In the genomic region with DNA sequence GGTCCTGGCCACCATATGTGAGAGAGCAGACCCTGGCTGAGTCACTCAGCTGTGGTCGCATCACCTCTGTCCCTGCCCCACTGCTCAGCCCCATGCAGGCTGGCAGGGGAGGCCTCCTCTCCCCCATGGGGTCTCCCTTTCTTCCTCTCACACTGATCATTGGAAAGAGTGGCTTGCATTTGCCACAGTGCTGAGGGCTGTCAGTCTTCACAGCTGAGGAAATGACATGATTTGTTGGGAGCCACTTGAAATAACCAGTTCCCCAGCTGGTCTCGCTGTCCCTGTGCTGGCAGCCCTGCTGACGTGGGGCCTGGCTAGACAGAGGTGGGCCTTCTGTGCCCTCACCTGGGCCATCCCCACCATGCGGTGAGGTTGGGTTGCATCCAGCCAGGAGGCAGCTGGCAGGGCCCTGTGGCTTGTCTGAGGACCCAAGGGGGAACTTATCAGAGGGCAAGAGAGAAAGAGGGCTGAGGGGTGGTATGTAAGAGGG, we compare ENCODE assay signal across 15 cellular contexts. TPM values are rescaled to one million over a fixed set of nuclear protein-coding genes. Genes with fewer than 3 reads are reported as not detected.
DNase-seq lines count a peak whose midpoint lies in the region; ATAC-seq and TF ChIP-seq lines count a peak whose summit lies in the region.
"Had no signal": no experiment of that assay in that cellular context is flagged by ENCODE, and none has a peak within 500 bp of the region (broad histone marks: within the 10 kb centered on the region; RNA-seq: fewer than 3 reads in every experiment).

No MANE protein-coding gene starts in this region.

- H4K20me1 ChIP-seq in neural progenitor cell (ENCODE audit: low read depth) = no peaks in the 10 kb centered on the region

- no peaks in the 10 kb centered on the region for H3K36me3 ChIP-seq in body of pancreas (replicated peaks in 1 of 2; ENCODE audit: insufficient read depth in 1 of 2, low read depth in 2 of 2)
- no peaks in the 10 kb centered on the region for H3K36me3 ChIP-seq in neural progenitor cell
- no peaks in the 10 kb centered on the region for H3K36me3 ChIP-seq in urinary bladder (ENCODE audit: insufficient read depth)
- H3K36me3 ChIP-seq: Peyer's patch had no signal

- no peak overlapping the region for H2AFZ ChIP-seq in neural progenitor cell (replicated peaks)

- H3K9me3 ChIP-seq in body of pancreas = no peaks in the 10 kb centered on the region
- no peaks in the 10 kb centered on the region for H3K9me3 ChIP-seq in neural progenitor cell (ENCODE audit: low read depth)
- H3K9me3 ChIP-seq: Peyer's patch had no signal

- 77 to 88% methylated on average over 4 of the region's 4 CpGs for WGBS in body of pancreas, 2 donors
- WGBS in urinary bladder = 82% methylated on average over 4 of the region's 4 CpGs

- no peaks in the 10 kb centered on the region for H3K79me2 ChIP-seq in neural progenitor cell (ENCODE audit: low read depth)

- H3K27ac Mint-ChIP-seq in neural progenitor cell = peak overlapping the region; percentile 46
- H3K27ac Mint-ChIP-seq: mesothelial cell of epicardium; T-helper 1 cell treated with Interleukin-12 subunit alpha and Interleukin-12 subunit beta and Interleukin-4 antibody, amounts not matched to agents 30 μg/mL and 1 μg/mL, for 36 hours had no signal

- H3F3A ChIP-seq in neural progenitor cell (ENCODE audit: low read depth) = no peaks in the 10 kb centered on the region

- H3K27me3 Mint-ChIP-seq in neural progenitor cell (ENCODE audit: insufficient read depth, low read depth) = peaks cover 10% of the 10 kb centered on the region

- H3K4me3 ChIP-seq in body of pancreas (no peak overlapping the region), neural progenitor cell (no peak overlapping the region), urinary bladder (ENCODE audit: low read depth, low read length) (no peak overlapping the region)
- H3K4me3 ChIP-seq: Peyer's patch had no signal

- peak; percentile 18 for DNase-seq in NCI-H510A treated with DMSO at 0.1 percent for 48 hours (lab: John Stamatoyannopoulos, UW)
- DNase-seq in NCI-H510A (lab: John Stamatoyannopoulos, UW) = no peak
- no peak for DNase-seq in body of pancreas
- no peak for DNase-seq in neural progenitor cell (ENCODE audit: low spot score)
- no peak for DNase-seq in CD1c-positive myeloid dendritic cell (ENCODE audit: extremely low spot score)
- no peak for DNase-seq in HUDEP-2 (lab: John Stamatoyannopoulos, UW; ENCODE audit: unreplicated experiment in 76 of 76)
- DNase-seq: activated CD4-positive, alpha-beta T cell treated with anti-CD3 and anti-CD28 coated beads for 48 hours; cortex of kidney; DMS 273 treated with DMSO at 0.1 percent for 48 hours; NCI-H1092 had no signal

- H3K27me3 ChIP-seq in body of pancreas (no peaks in the 10 kb centered on the region), neural progenitor cell (no peaks in the 10 kb centered on the region)
- H3K27me3 ChIP-seq: Peyer's patch had no signal

- no peaks in the 10 kb centered on the region for H3K36me3 Mint-ChIP-seq in neural progenitor cell
- H3K36me3 Mint-ChIP-seq: mesothelial cell of epicardium had no signal

- peaks cover 13% of the 10 kb centered on the region for H3K4me1 ChIP-seq in body of pancreas
- no peaks in the 10 kb centered on the region for H3K4me1 ChIP-seq in neural progenitor cell
- no peaks in the 10 kb centered on the region for H3K4me1 ChIP-seq in urinary bladder (ENCODE audit: insufficient read depth)
- H3K4me1 ChIP-seq: Peyer's patch had no signal

- no peak for TF ChIP-seq POLR2A in body of pancreas (IDR thresholded peaks at IDR 0.05)

- intact Hi-C loops in body of pancreas (cut with DNase I) = no loop called here

- peaks cover 17% of the 10 kb centered on the region for H3K4me1 Mint-ChIP-seq in neural progenitor cell

- no peak overlapping the region for H3K4me2 ChIP-seq in neural progenitor cell

- H3K9ac ChIP-seq in neural progenitor cell = no peak overlapping the region

- TF ChIP-seq CTCF in body of pancreas (IDR thresholded peaks at IDR 0.05) (no peak), neural progenitor cell (IDR thresholded peaks at IDR 0.05) (no peak)

- peaks cover 6% of the 10 kb centered on the region for H3K9me3 Mint-ChIP-seq in neural progenitor cell
- H3K9me3 Mint-ChIP-seq: mesothelial cell of epicardium; T-helper 1 cell treated with Interleukin-12 subunit alpha and Interleukin-12 subunit beta and Interleukin-4 antibody, amounts not matched to agents 30 μg/mL and 1 μg/mL, for 36 hours had no signal

- no peak overlapping the region for H3K4me3 Mint-ChIP-seq in neural progenitor cell
- H3K4me3 Mint-ChIP-seq: mesothelial cell of epicardium; T-helper 1 cell treated with Interleukin-12 subunit alpha and Interleukin-12 subunit beta and Interleukin-4 antibody, amounts not matched to agents 30 μg/mL and 1 μg/mL, for 36 hours had no signal

- H3K27ac ChIP-seq in body of pancreas (peak overlapping the region; percentile 52 to 83 (median 77)), neural progenitor cell (no peak overlapping the region), urinary bladder (ENCODE audit: low read depth) (peak overlapping the region; percentile 35)

- ATAC-seq in body of pancreas (peak; percentile 11), GM19452 (IDR thresholded peaks at IDR 0.05; ENCODE audit: unreplicated experiment) (no peak)

RNA-seq across cellular contexts. Expression of a gene that starts 30.1 kb away (rescaled TPM):
- total RNA-seq in body of pancreas (1 to 10 TPM; 4.9 to 7.8 TPM), neural progenitor cell (ENCODE audit: low replicate concordance) (15.7 and 28.0 TPM in 2 replicates), urinary bladder (9.5 TPM)
- 17.5 TPM for polyA plus RNA-seq in urinary bladder

RNA-seq across cellular contexts. Expression of a gene that starts 49.5 kb away (rescaled TPM):
- total RNA-seq in body of pancreas (10 to 100 TPM; 17.6 to 58.0 TPM), neural progenitor cell (ENCODE audit: low replicate concordance) (0.88 and 2.8 TPM in 2 replicates), urinary bladder (2.6 TPM)
- 12.5 TPM for polyA plus RNA-seq in urinary bladder
